2 cellular contexts compared by ENCODE assay signal in genomic region chr12:47078086-47078395, GRCh38.
TF ChIP-seq lines count a peak whose summit lies in the region.

No MANE protein-coding gene starts in this region.

TF ChIP-seq in IMR-90, 13 proteins besides CTCF, POLR2A, EP300 and RAD21:
- TF ChIP-seq FOS (IDR thresholded peaks at IDR 0.05; ENCODE audit: low read depth, low read length), result no peak
- no peak for TF ChIP-seq RFX5 (IDR thresholded peaks at IDR 0.05; ENCODE audit: low read depth, low read length)
- TF ChIP-seq MXI1 (IDR thresholded peaks at IDR 0.05; ENCODE audit: borderline replicate concordance, low read depth, low read length), result no peak

TF ChIP-seq in HepG2, 621 proteins besides CTCF, POLR2A, EP300 and RAD21:
- no peak for TF ChIP-seq BORCS8-MEF2B (CRISPR knock-in tag; IDR thresholded peaks at IDR 0.05)
- TF ChIP-seq ZFP91 (CRISPR knock-in tag; IDR thresholded peaks at IDR 0.05; ENCODE audit: borderline replicate concordance), result no peak
- no peak for TF ChIP-seq FIP1L1 (IDR thresholded peaks at IDR 0.05; ENCODE audit: borderline replicate concordance, insufficient read depth, low read depth, low read length)
- no peak for TF ChIP-seq ZFP36L1 (CRISPR knock-in tag; IDR thresholded peaks at IDR 0.05)
- TF ChIP-seq MXD4 (CRISPR knock-in tag; IDR thresholded peaks at IDR 0.05), result no peak
- TF ChIP-seq PITX1 (CRISPR knock-in tag; IDR thresholded peaks at IDR 0.05), result no peak
- TF ChIP-seq ZSCAN25 (CRISPR knock-in tag; IDR thresholded peaks at IDR 0.05), result no peak
- no peak for TF ChIP-seq ZNF234 (CRISPR knock-in tag; conservative IDR thresholded peaks at IDR 0.05)
- no peak for TF ChIP-seq ETV5 (CRISPR knock-in tag; IDR thresholded peaks at IDR 0.05; ENCODE audit: borderline replicate concordance)
- no peak for TF ChIP-seq MEIS1 (CRISPR knock-in tag; IDR thresholded peaks at IDR 0.05; ENCODE audit: borderline replicate concordance)
- TF ChIP-seq ZNF879 (CRISPR knock-in tag; IDR thresholded peaks at IDR 0.05), result no peak
- TF ChIP-seq, protein P1, sequence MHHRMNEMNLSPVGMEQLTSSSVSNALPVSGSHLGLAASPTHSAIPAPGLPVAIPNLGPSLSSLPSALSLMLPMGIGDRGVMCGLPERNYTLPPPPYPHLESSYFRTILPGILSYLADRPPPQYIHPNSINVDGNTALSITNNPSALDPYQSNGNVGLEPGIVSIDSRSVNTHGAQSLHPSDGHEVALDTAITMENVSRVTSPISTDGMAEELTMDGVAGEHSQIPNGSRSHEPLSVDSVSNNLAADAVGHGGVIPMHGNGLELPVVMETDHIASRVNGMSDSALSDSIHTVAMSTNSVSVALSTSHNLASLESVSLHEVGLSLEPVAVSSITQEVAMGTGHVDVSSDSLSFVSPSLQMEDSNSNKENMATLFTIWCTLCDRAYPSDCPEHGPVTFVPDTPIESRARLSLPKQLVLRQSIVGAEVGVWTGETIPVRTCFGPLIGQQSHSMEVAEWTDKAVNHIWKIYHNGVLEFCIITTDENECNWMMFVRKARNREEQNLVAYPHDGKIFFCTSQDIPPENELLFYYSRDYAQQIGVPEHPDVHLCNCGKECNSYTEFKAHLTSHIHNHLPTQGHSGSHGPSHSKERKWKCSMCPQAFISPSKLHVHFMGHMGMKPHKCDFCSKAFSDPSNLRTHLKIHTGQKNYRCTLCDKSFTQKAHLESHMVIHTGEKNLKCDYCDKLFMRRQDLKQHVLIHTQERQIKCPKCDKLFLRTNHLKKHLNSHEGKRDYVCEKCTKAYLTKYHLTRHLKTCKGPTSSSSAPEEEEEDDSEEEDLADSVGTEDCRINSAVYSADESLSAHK (CRISPR knock-in tag; IDR thresholded peaks at IDR 0.05; ENCODE audit: borderline replicate concordance), result no peak
- TF ChIP-seq, protein P2, sequence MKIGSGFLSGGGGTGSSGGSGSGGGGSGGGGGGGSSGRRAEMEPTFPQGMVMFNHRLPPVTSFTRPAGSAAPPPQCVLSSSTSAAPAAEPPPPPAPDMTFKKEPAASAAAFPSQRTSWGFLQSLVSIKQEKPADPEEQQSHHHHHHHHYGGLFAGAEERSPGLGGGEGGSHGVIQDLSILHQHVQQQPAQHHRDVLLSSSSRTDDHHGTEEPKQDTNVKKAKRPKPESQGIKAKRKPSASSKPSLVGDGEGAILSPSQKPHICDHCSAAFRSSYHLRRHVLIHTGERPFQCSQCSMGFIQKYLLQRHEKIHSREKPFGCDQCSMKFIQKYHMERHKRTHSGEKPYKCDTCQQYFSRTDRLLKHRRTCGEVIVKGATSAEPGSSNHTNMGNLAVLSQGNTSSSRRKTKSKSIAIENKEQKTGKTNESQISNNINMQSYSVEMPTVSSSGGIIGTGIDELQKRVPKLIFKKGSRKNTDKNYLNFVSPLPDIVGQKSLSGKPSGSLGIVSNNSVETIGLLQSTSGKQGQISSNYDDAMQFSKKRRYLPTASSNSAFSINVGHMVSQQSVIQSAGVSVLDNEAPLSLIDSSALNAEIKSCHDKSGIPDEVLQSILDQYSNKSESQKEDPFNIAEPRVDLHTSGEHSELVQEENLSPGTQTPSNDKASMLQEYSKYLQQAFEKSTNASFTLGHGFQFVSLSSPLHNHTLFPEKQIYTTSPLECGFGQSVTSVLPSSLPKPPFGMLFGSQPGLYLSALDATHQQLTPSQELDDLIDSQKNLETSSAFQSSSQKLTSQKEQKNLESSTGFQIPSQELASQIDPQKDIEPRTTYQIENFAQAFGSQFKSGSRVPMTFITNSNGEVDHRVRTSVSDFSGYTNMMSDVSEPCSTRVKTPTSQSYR (CRISPR knock-in tag; IDR thresholded peaks at IDR 0.05; ENCODE audit: borderline replicate concordance), result no peak
- TF ChIP-seq HOXD1 (CRISPR knock-in tag; IDR thresholded peaks at IDR 0.05), result no peak
- TF ChIP-seq SATB2 (CRISPR knock-in tag; IDR thresholded peaks at IDR 0.05), result no peak
- no peak for TF ChIP-seq RORA (CRISPR knock-in tag; IDR thresholded peaks at IDR 0.05)
- TF ChIP-seq, protein P3, sequence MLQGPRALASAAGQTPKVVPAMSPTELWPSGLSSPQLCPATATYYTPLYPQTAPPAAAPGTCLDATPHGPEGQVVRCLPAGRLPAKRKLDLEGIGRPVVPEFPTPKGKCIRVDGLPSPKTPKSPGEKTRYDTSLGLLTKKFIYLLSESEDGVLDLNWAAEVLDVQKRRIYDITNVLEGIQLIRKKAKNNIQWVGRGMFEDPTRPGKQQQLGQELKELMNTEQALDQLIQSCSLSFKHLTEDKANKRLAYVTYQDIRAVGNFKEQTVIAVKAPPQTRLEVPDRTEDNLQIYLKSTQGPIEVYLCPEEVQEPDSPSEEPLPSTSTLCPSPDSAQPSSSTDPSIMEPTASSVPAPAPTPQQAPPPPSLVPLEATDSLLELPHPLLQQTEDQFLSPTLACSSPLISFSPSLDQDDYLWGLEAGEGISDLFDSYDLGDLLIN (CRISPR knock-in tag; IDR thresholded peaks at IDR 0.05; ENCODE audit: borderline replicate concordance), result no peak
- no peak for TF ChIP-seq ZNF441 (CRISPR knock-in tag; IDR thresholded peaks at IDR 0.05; ENCODE audit: borderline replicate concordance)
- TF ChIP-seq KAT8 (CRISPR knock-in tag; IDR thresholded peaks at IDR 0.05), result no peak
TF ChIP-seq in HepG2: peak in this region for 0.
